ENCODE assay signal across 26 cellular contexts in the genomic region with DNA sequence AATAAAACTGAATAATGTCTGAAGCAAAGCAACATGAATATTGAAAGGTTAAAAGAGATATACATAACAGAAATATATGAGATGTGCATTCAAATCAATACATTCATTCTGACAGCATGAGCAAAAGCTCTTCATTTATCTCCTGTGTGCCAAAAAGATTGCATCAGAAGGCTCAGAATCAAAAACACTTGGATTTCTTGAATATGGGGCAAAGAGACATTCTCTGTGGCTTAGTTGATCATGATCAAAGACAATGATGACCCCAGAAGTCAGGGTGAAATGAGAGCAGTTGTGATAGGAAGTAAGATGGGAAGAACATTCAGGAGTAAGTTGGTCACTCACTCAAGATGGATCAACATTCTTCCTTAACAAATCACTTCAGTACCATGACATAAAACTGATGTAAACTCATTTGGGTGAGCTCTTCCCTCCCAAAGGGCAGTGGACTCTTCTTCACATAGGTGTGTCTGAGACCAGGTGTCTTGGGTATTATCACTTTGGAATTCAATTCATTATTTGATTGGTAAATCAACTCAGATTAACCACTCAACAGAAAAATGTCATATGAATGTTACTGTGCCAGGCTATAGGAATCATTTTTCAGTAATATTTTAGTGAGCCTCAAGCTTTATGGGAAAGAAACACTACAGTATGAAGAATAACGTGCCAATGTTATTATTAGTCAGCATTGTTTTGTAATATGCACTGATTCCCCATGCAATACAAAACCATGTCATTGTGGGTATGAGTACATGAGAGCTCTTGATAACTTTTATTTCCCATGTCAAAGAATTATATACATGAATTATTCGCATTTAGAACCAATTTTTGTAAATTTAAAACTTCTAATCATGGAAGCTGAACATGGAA. TPM values are rescaled to one million over a fixed set of nuclear protein-coding genes. Genes with fewer than 3 reads are reported as not detected.
"Had no signal": no experiment of that assay in that cellular context is flagged by ENCODE, and none has a peak within 500 bp of the region (broad histone marks: within the 10 kb centered on the region; RNA-seq: fewer than 3 reads in every experiment).

No MANE protein-coding gene starts in this region.

- FAIRE-seq: small intestine, TTC549 had no signal

- H3K4me3 ChIP-seq: heart left ventricle, lower lobe of right lung, prostate gland had no signal

- H3K4me1 ChIP-seq: heart left ventricle, lower lobe of right lung, prostate gland had no signal

- H3K27ac Mint-ChIP-seq: activated naive CD8-positive, alpha-beta T cell; activated T-cell treated with anti-CD3 and anti-CD28 coated beads, Interleukin-2, amount 50 U/mL, for 72 hours; effector memory CD8-positive, alpha-beta T cell; type B pancreatic cell; WTC11 had no signal

- H3K27me3 Mint-ChIP-seq: type B pancreatic cell had no signal

- H3K4me1 Mint-ChIP-seq: neural crest cell had no signal

- ATAC-seq: activated T-cell treated with anti-CD3 and anti-CD28 coated beads, Interleukin-2, amount 50 U/mL, for 72 hours; effector memory CD8-positive, alpha-beta T cell; heart left ventricle; left colon; lower lobe of right lung; right cardiac atrium; stimulated activated naive CD8-positive, alpha-beta T cell treated with anti-CD3 and anti-CD28 coated beads, Interleukin-15, Interleukin-2, amounts not matched to agents 100 U/mL and 50 U/mL, for 24 hours; WTC11 had no signal

- H3K36me3 Mint-ChIP-seq: activated naive CD8-positive, alpha-beta T cell; type B pancreatic cell; WTC11 had no signal

- H3K9me3 Mint-ChIP-seq: activated T-cell treated with anti-CD3 and anti-CD28 coated beads, Interleukin-2, amount 50 U/mL, for 72 hours; effector memory CD8-positive, alpha-beta T cell; neural crest cell; type B pancreatic cell; WTC11 had no signal

- DNase-seq: activated CD4-positive, alpha-beta T cell treated with anti-CD3 and anti-CD28 coated beads for 48 hours; activated CD8-positive, alpha-beta memory T cell treated with anti-CD3 and anti-CD28 coated beads, Interleukin-2, amount 50 U/mL, for 48 hours; activated gamma-delta T cell treated with Interleukin-2 at 50 U/mL for 16 hours; activated T-cell treated with anti-CD3 and anti-CD28 coated beads, Interleukin-2, amount 50 U/mL, for 72 hours; dermis blood vessel endothelial cell; effector memory CD8-positive, alpha-beta T cell; erythroblast; foreskin melanocyte; heart left ventricle; left colon; lower lobe of right lung; midbrain; right cardiac atrium; small intestine; stimulated activated CD4-positive, alpha-beta T cell treated with anti-CD3 and anti-CD28 coated beads, Interleukin-4, amount 100 ng/mL, for 4 hours; stimulated activated CD8-positive, alpha-beta memory T cell treated with anti-CD3 and anti-CD28 coated beads, Interleukin-4, amount 100 ng/mL, for 48 hours; stimulated activated naive CD8-positive, alpha-beta T cell treated with anti-CD3 and anti-CD28 coated beads, Interleukin-15, Interleukin-2, amounts not matched to agents 100 U/mL and 50 U/mL, for 24 hours; SW 1271 had no signal

- H3K4me3 Mint-ChIP-seq: activated naive CD8-positive, alpha-beta T cell; activated T-cell treated with anti-CD3 and anti-CD28 coated beads, Interleukin-2, amount 50 U/mL, for 72 hours; effector memory CD8-positive, alpha-beta T cell; neural crest cell; type B pancreatic cell; WTC11 had no signal

- H3K36me3 ChIP-seq: heart left ventricle, lower lobe of right lung, prostate gland had no signal

- H3K27ac ChIP-seq: heart left ventricle, lower lobe of right lung, prostate gland had no signal

- H3K27me3 ChIP-seq: heart left ventricle had no signal

RNA-seq across cellular contexts. Expression of gene ETNPPL, which starts 58.4 kb away (rescaled TPM):
- total RNA-seq: activated T-cell treated with anti-CD3 and anti-CD28 coated beads, Interleukin-2, amount 50 U/mL, for 72 hours; dermis blood vessel endothelial cell; left colon; lower lobe of right lung; osteoblast; T-helper 2 cell treated with Interferon-gamma antibody and Interleukin-4, amounts not matched to agents 100 ng/mL and 5 ng/mL, for 36 hours had no signal
